17 cellular contexts compared by ENCODE assay signal in the genomic region with DNA sequence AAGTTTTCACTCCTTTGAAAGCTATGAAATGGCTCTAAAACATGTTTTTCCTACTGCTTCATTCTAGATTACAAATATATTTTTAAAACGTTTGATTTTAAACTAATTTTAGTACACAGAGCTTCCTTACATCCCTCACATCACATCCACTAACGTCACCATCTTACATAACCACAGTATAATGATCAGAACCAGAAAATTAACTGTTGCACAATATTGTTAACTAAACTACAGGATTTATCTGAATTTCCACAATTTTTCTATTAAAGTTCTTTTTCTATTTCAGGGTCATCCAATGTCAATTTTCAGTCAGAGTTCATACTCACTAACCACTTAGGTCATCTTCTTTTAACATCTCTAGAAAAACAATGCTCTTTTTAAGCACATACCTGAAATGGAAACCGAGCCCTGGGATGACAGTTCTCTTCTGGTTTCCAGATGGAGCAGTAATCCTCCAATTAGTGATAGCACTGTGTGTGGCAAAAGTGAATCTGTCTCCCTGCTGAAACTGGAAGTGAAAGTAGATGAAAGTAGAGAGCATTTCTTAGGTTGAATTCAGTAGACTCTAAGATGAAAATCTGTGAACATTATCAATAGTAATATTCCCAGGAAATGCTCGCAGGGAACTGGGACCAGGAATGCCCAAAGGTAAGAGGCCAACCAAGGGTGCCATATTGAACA.
DNase-seq lines count a peak whose midpoint lies in the region; ATAC-seq, FAIRE-seq and TF ChIP-seq lines count a peak whose summit lies in the region.
"Had no signal": no experiment of that assay in that cellular context is flagged by ENCODE, and none has a peak within 500 bp of the region (broad histone marks: within the 10 kb centered on the region; RNA-seq: fewer than 3 reads in every experiment).

No MANE protein-coding gene starts in this region.

- H3K27me3 ChIP-seq in endodermal cell (ENCODE audit: control insufficient read depth, insufficient read depth, low read length, poor library complexity, severe bottlenecking), result no peaks in the 10 kb centered on the region
- no peaks in the 10 kb centered on the region for H3K27me3 ChIP-seq in Caco-2 (replicated peaks; ENCODE audit: control insufficient read depth, insufficient read depth, low read length)
- H3K27me3 ChIP-seq: SJSA1 had no signal

- H3K36me3 Mint-ChIP-seq in endodermal cell (ENCODE audit: low read depth), result peaks cover 2% of the 10 kb centered on the region
- H3K36me3 Mint-ChIP-seq in Caco-2 (ENCODE audit: insufficient read depth, unreplicated experiment), result no peaks in the 10 kb centered on the region
- no peaks in the 10 kb centered on the region for H3K36me3 Mint-ChIP-seq in chondrocyte (ENCODE audit: low read depth)

- H3K4me1 Mint-ChIP-seq in endodermal cell, result peaks cover 17% of the 10 kb centered on the region
- H3K4me1 Mint-ChIP-seq in Caco-2 (ENCODE audit: low read depth, unreplicated experiment), result no peaks in the 10 kb centered on the region
- no peaks in the 10 kb centered on the region for H3K4me1 Mint-ChIP-seq in chondrocyte (ENCODE audit: low read depth)
- H3K4me1 Mint-ChIP-seq: B cell had no signal

- TF ChIP-seq CTCF in endodermal cell (conservative IDR thresholded peaks at IDR 0.05) (no peak), Caco-2 (IDR thresholded peaks at IDR 0.05; ENCODE audit: insufficient read depth in 1 of 2, low read depth in 1 of 2, low read length in 1 of 2, severe bottlenecking in 1 of 2, unreplicated experiment in 1 of 2) (no peak), chondrocyte (IDR thresholded peaks at IDR 0.05) (no peak), GM20000 (IDR thresholded peaks at IDR 0.05; ENCODE audit: extremely low read depth, missing control alignments) (no peak)

- intact Hi-C loops in Caco-2 (cut with micrococcal nuclease; ENCODE audit: unreplicated experiment), result no loop called here

- H3K9me3 Mint-ChIP-seq in endodermal cell (peaks cover 20% of the 10 kb centered on the region), Caco-2 (ENCODE audit: unreplicated experiment) (no peaks in the 10 kb centered on the region), chondrocyte (ENCODE audit: low read depth) (no peaks in the 10 kb centered on the region)

- H3K9me3 ChIP-seq in endodermal cell (ENCODE audit: control insufficient read depth, low read length) (peaks cover 31% of the 10 kb centered on the region), Caco-2 (no peaks in the 10 kb centered on the region)
- H3K9me3 ChIP-seq: SJSA1 had no signal

- H3K36me3 ChIP-seq in endodermal cell (ENCODE audit: control insufficient read depth, insufficient read depth, low read length) (no peaks in the 10 kb centered on the region), Caco-2 (ENCODE audit: control insufficient read depth, insufficient read depth, low read length) (no peaks in the 10 kb centered on the region)
- H3K36me3 ChIP-seq: SJSA1 had no signal

- ATAC-seq in HG02610 (IDR thresholded peaks at IDR 0.05; ENCODE audit: unreplicated experiment) (peak; percentile 60), GM19467 (IDR thresholded peaks at IDR 0.05; ENCODE audit: unreplicated experiment) (no peak)
- ATAC-seq: HCT116 had no signal

- POLR2A ChIA-PET in Caco-2 (lab: Charles Lee), result no interaction called here

- H3K4me3 ChIP-seq in endodermal cell (ENCODE audit: low read length) (peak overlapping the region; percentile 71), Caco-2 (ENCODE audit: low read depth, low read length) (no peak overlapping the region)
- H3K4me3 ChIP-seq: SJSA1 had no signal

- H3K27me3 Mint-ChIP-seq in endodermal cell (ENCODE audit: insufficient read depth) (peaks cover 22% of the 10 kb centered on the region), Caco-2 (ENCODE audit: insufficient read depth, unreplicated experiment) (no peaks in the 10 kb centered on the region), chondrocyte (ENCODE audit: low read depth) (peaks cover 14% of the 10 kb centered on the region)
- H3K27me3 Mint-ChIP-seq: B cell had no signal

- H3K4me3 Mint-ChIP-seq in endodermal cell, result no peak overlapping the region
- no peak overlapping the region for H3K4me3 Mint-ChIP-seq in Caco-2 (ENCODE audit: unreplicated experiment)
- H3K4me3 Mint-ChIP-seq in chondrocyte (ENCODE audit: unreplicated experiment), result no peak overlapping the region
- H3K4me3 Mint-ChIP-seq: B cell had no signal

- DNase-seq in GM12891 (ENCODE audit: insufficient read length, low spot score) (no peak), RPMI8226 (peak; percentile 5), endodermal cell (no peak), Caco-2 (no peak), chondrocyte (ENCODE audit: low spot score) (no peak), GM20000 (ENCODE audit: low spot score) (no peak)
- DNase-seq: Karpas-422, NCI-H1092, NCI-H2081 treated with DMSO at 0.1 percent for 48 hours, NCI-H446 treated with DMSO at 0.1 percent for 48 hours, T-helper 2 cell had no signal

- TF ChIP-seq POLR2A in GM12891 (IDR thresholded peaks at IDR 0.05; ENCODE audit: low read depth, low read length), result no peak

- no peak overlapping the region for H3K27ac Mint-ChIP-seq in endodermal cell
- H3K27ac Mint-ChIP-seq in Caco-2 (ENCODE audit: unreplicated experiment), result no peak overlapping the region
- no peak overlapping the region for H3K27ac Mint-ChIP-seq in chondrocyte (ENCODE audit: unreplicated experiment)
- H3K27ac Mint-ChIP-seq: B cell had no signal

- BruUV-seq in Caco-2 (replicated peaks; lab: Mats Ljungman, UMichigan), result no TSS peak

- no peak overlapping the region for H3K9ac ChIP-seq in endodermal cell (ENCODE audit: extremely low read depth, low read length, poor library complexity, severe bottlenecking)

- no peaks in the 10 kb centered on the region for H3K4me1 ChIP-seq in endodermal cell (ENCODE audit: control insufficient read depth, insufficient read depth, low read length)
- no peaks in the 10 kb centered on the region for H3K4me1 ChIP-seq in Caco-2
- H3K4me1 ChIP-seq: SJSA1 had no signal

- FAIRE-seq in GM12891 (lab: Jason Lieb, UNC), result no peak
- FAIRE-seq: G401.6 had no signal

- CTCF ChIA-PET in Caco-2 (lab: Charles Lee), result no interaction called here

- 80 to 86% methylated on average over 2 to 4 of the region's 4 CpGs for WGBS in endodermal cell (ENCODE audit: insufficient coverage in 1 of 2, insufficient read length in 1 of 2), 2 experiments

- H3K27ac ChIP-seq in endodermal cell (ENCODE audit: low read depth, low read length), result no peak overlapping the region
- H3K27ac ChIP-seq: SJSA1 had no signal

TF ChIP-seq in GM12891, 5 proteins besides CTCF, POLR2A, EP300 and RAD21:
- peak; percentile 16; the same call in 1 of the 2 replicates for TF ChIP-seq SPI1 (IDR thresholded peaks at IDR 0.05; ENCODE audit: low read depth, low read length)
- TF ChIP-seq PAX5 (IDR thresholded peaks at IDR 0.05; ENCODE audit: insufficient read depth, low read length, severe bottlenecking), result no peak
